Comparison of ENCODE assay signal across 1 cellular context in the genomic region with DNA sequence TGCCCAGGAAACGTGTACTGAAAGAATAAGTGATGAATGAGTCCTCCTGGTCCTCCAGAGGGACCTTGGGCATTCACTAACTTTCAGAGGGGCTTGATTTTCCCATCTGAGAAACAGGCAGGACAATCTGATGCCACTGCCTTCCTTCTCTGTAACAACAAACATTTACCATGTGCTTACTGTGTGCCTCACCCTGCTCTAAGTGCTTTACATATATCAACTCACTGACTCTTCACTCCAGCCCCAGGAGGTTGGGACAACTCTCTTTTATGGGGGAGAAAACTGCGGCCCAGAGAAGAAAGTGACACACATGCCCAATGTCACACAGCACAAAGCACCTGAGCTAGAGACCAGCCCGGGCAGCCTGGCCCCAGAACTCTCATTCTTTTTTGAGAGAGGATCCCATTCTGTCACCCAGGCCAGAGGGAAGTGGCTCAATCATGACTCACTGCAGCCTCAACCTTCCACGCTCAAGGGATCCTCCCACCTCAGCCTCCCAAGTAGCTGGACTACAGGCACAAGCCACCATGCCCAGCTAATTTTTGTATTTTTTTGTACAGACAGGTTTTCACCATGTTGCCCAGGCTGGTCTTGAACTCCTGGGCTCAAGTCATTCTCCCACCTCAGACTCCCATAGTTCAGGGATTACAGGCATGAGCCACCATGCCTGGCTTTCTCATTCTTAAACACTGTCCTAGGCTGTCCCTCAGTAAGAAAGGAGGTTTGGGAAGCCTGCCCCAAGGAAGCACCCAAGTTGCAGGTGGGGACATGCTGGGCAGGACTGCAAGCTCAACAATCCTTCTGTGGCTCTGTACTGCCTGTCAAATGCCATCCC.
TF ChIP-seq lines count a peak whose summit lies in the region.

No MANE protein-coding gene starts in this region.

TF ChIP-seq in HepG2, 621 proteins besides CTCF, POLR2A, EP300 and RAD21 (continues in another document):
- TF ChIP-seq ZNF546 (CRISPR knock-in tag; conservative IDR thresholded peaks at IDR 0.05) (no peak), NR1H2 (CRISPR knock-in tag; IDR thresholded peaks at IDR 0.05; ENCODE audit: borderline replicate concordance, low read depth) (no peak), FOXK1 (CRISPR knock-in tag; IDR thresholded peaks at IDR 0.05; ENCODE audit: borderline replicate concordance, low read depth) (no peak), ZNF180 (CRISPR knock-in tag; IDR thresholded peaks at IDR 0.05; ENCODE audit: borderline replicate concordance, low read depth) (no peak), FOXP1 (IDR thresholded peaks at IDR 0.05) (no peak), FOXP1 (CRISPR knock-in tag; IDR thresholded peaks at IDR 0.05) (no peak), GATAD1 (CRISPR knock-in tag; IDR thresholded peaks at IDR 0.05) (no peak), ZBTB39 (CRISPR knock-in tag; IDR thresholded peaks at IDR 0.05) (0 out of 2 replicates have a peak, but pooled peaks have one; percentile 32), NR2F6 (IDR thresholded peaks at IDR 0.05) (no peak), NR2F6 (CRISPR knock-in tag; IDR thresholded peaks at IDR 0.05) (0 out of 2 replicates have a peak, but pooled peaks have one; percentile 6), FOXA3 (CRISPR knock-in tag; IDR thresholded peaks at IDR 0.05) (no peak), RFXAP (CRISPR knock-in tag; IDR thresholded peaks at IDR 0.05; ENCODE audit: borderline replicate concordance) (no peak), ZBTB37 (CRISPR knock-in tag; IDR thresholded peaks at IDR 0.05) (no peak), FOSL1 (CRISPR knock-in tag; IDR thresholded peaks at IDR 0.05; ENCODE audit: borderline replicate concordance) (no peak), TBX2 (CRISPR knock-in tag; IDR thresholded peaks at IDR 0.05; ENCODE audit: borderline replicate concordance) (no peak; the same call in 1 of the 2 replicates), HNF1B (CRISPR knock-in tag; IDR thresholded peaks at IDR 0.05) (peak; percentile 32; the same call in 1 of the 2 replicates), NR2F1 (CRISPR knock-in tag; IDR thresholded peaks at IDR 0.05) (no peak), ZNF383 (CRISPR knock-in tag; IDR thresholded peaks at IDR 0.05; ENCODE audit: borderline replicate concordance) (no peak), ZNF431 (CRISPR knock-in tag; IDR thresholded peaks at IDR 0.05; ENCODE audit: borderline replicate concordance, low read depth) (no peak), ONECUT2 (CRISPR knock-in tag; IDR thresholded peaks at IDR 0.05) (no peak), ZNF761 (CRISPR knock-in tag; conservative IDR thresholded peaks at IDR 0.05) (no peak), ZNF570 (CRISPR knock-in tag; IDR thresholded peaks at IDR 0.05; ENCODE audit: borderline replicate concordance) (no peak), ZNF276 (CRISPR knock-in tag; IDR thresholded peaks at IDR 0.05; ENCODE audit: low read depth) (peak; percentile 73; the same call in 1 of the 2 replicates), ZNF3 (CRISPR knock-in tag; IDR thresholded peaks at IDR 0.05) (no peak), KAT7 (CRISPR knock-in tag; IDR thresholded peaks at IDR 0.05; ENCODE audit: borderline replicate concordance) (no peak), TRAFD1 (CRISPR knock-in tag; IDR thresholded peaks at IDR 0.05; ENCODE audit: borderline replicate concordance) (peak; percentile 54; the same call in 1 of the 2 replicates), JUN (CRISPR knock-in tag; IDR thresholded peaks at IDR 0.05) (no peak), KDM4B (CRISPR knock-in tag; IDR thresholded peaks at IDR 0.05) (no peak), KLF9 (CRISPR knock-in tag; IDR thresholded peaks at IDR 0.05; ENCODE audit: low read depth) (no peak), ZFX (CRISPR knock-in tag; IDR thresholded peaks at IDR 0.05; ENCODE audit: low read depth) (0 out of 2 replicates have a peak, but pooled peaks have one; percentile 3), TAF1 (CRISPR knock-in tag; IDR thresholded peaks at IDR 0.05) (no peak), ZNF775 (CRISPR knock-in tag; IDR thresholded peaks at IDR 0.05; ENCODE audit: borderline replicate concordance) (no peak), RELA (CRISPR knock-in tag; IDR thresholded peaks at IDR 0.05) (no peak), YY1 (IDR thresholded peaks at IDR 0.05; ENCODE audit: insufficient read depth, insufficient replicate concordance, low read depth, low read length) (no peak), ZNF737 (CRISPR knock-in tag; IDR thresholded peaks at IDR 0.05; ENCODE audit: borderline replicate concordance) (no peak)
- TF ChIP-seq, protein P1, sequence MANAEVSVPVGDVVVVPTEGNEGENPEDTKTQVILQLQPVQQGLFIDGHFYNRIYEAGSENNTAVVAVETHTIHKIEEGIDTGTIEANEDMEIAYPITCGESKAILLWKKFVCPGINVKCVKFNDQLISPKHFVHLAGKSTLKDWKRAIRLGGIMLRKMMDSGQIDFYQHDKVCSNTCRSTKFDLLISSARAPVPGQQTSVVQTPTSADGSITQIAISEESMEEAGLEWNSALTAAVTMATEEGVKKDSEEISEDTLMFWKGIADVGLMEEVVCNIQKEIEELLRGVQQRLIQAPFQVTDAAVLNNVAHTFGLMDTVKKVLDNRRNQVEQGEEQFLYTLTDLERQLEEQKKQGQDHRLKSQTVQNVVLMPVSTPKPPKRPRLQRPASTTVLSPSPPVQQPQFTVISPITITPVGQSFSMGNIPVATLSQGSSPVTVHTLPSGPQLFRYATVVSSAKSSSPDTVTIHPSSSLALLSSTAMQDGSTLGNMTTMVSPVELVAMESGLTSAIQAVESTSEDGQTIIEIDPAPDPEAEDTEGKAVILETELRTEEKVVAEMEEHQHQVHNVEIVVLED (CRISPR knock-in tag; IDR thresholded peaks at IDR 0.05; ENCODE audit: borderline replicate concordance), result 0 out of 2 replicates have a peak, but pooled peaks have one; percentile 10
- TF ChIP-seq, protein P2, sequence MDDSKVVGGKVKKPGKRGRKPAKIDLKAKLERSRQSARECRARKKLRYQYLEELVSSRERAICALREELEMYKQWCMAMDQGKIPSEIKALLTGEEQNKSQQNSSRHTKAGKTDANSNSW (CRISPR knock-in tag; IDR thresholded peaks at IDR 0.05; ENCODE audit: borderline replicate concordance), result no peak
- TF ChIP-seq, protein P3, sequence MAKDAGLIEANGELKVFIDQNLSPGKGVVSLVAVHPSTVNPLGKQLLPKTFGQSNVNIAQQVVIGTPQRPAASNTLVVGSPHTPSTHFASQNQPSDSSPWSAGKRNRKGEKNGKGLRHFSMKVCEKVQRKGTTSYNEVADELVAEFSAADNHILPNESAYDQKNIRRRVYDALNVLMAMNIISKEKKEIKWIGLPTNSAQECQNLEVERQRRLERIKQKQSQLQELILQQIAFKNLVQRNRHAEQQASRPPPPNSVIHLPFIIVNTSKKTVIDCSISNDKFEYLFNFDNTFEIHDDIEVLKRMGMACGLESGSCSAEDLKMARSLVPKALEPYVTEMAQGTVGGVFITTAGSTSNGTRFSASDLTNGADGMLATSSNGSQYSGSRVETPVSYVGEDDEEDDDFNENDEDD (CRISPR knock-in tag; IDR thresholded peaks at IDR 0.05; ENCODE audit: borderline replicate concordance), result no peak
- TF ChIP-seq, protein P4, sequence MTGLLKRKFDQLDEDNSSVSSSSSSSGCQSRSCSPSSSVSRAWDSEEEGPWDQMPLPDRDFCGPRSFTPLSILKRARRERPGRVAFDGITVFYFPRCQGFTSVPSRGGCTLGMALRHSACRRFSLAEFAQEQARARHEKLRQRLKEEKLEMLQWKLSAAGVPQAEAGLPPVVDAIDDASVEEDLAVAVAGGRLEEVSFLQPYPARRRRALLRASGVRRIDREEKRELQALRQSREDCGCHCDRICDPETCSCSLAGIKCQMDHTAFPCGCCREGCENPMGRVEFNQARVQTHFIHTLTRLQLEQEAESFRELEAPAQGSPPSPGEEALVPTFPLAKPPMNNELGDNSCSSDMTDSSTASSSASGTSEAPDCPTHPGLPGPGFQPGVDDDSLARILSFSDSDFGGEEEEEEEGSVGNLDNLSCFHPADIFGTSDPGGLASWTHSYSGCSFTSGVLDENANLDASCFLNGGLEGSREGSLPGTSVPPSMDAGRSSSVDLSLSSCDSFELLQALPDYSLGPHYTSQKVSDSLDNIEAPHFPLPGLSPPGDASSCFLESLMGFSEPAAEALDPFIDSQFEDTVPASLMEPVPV (CRISPR knock-in tag; IDR thresholded peaks at IDR 0.05), result no peak
- TF ChIP-seq, protein P5, sequence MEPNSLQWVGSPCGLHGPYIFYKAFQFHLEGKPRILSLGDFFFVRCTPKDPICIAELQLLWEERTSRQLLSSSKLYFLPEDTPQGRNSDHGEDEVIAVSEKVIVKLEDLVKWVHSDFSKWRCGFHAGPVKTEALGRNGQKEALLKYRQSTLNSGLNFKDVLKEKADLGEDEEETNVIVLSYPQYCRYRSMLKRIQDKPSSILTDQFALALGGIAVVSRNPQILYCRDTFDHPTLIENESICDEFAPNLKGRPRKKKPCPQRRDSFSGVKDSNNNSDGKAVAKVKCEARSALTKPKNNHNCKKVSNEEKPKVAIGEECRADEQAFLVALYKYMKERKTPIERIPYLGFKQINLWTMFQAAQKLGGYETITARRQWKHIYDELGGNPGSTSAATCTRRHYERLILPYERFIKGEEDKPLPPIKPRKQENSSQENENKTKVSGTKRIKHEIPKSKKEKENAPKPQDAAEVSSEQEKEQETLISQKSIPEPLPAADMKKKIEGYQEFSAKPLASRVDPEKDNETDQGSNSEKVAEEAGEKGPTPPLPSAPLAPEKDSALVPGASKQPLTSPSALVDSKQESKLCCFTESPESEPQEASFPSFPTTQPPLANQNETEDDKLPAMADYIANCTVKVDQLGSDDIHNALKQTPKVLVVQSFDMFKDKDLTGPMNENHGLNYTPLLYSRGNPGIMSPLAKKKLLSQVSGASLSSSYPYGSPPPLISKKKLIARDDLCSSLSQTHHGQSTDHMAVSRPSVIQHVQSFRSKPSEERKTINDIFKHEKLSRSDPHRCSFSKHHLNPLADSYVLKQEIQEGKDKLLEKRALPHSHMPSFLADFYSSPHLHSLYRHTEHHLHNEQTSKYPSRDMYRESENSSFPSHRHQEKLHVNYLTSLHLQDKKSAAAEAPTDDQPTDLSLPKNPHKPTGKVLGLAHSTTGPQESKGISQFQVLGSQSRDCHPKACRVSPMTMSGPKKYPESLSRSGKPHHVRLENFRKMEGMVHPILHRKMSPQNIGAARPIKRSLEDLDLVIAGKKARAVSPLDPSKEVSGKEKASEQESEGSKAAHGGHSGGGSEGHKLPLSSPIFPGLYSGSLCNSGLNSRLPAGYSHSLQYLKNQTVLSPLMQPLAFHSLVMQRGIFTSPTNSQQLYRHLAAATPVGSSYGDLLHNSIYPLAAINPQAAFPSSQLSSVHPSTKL (CRISPR knock-in tag; IDR thresholded peaks at IDR 0.05), result no peak
